Comparison of ENCODE assay signal across 21 cellular contexts in the genomic region with DNA sequence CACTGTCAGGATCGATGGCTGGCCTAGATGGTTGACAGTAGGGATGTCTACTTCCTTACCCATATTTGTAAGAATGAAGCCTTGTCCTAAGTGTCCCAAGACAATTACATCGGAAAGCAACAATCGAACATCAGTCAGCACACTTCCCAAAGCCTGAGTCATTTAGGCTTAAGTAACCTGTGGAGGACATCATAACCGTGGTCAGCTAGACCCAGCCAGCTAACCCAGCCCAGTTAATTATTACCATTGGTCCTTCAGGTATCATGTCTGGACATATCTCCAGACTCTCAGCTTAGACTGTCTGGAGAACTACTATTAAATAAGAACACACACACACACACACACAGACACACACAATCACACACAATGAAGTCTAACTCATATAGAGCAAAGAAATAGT.
DNase-seq lines count a peak whose midpoint lies in the region; ATAC-seq, FAIRE-seq and TF ChIP-seq lines count a peak whose summit lies in the region.
"Had no signal": no experiment of that assay in that cellular context is flagged by ENCODE, and none has a peak within 500 bp of the region (broad histone marks: within the 10 kb centered on the region; RNA-seq: fewer than 3 reads in every experiment).

No MANE protein-coding gene starts in this region.

- TF ChIP-seq POLR2A in HepG2 (IDR thresholded peaks at IDR 0.05; ENCODE audit: insufficient read depth in 1 of 2, low read depth in 2 of 2, low read length in 2 of 2) = no peak

- H3K4me2 ChIP-seq in HepG2 (ENCODE audit: low read depth, low read length) = peak overlapping the region; percentile 28; the same call in 1 of the 2 replicates

- CTCF ChIA-PET in HepG2 (lab: Yijun Ruan, JAX; ENCODE audit: low intra/inter-chr PET ratio, low total read pairs) = no interaction called here

- TF ChIP-seq CTCF in epithelial cell of proximal tubule (conservative IDR thresholded peaks at IDR 0.05; ENCODE audit: low read depth, low read length) (no peak), HepG2 (CRISPR knock-in tag; IDR thresholded peaks at IDR 0.05) (no peak)

- no peak overlapping the region for H2AFZ ChIP-seq in HepG2 (ENCODE audit: low read length)

- H4K20me1 ChIP-seq in HepG2 (ENCODE audit: insufficient read depth, low read length) = no peaks in the 10 kb centered on the region

- FAIRE-seq in HepG2 (lab: Jason Lieb, UNC) = peak; percentile 43
- FAIRE-seq: G401.6, K562 had no signal

- intact Hi-C loops in HepG2 (cut with micrococcal nuclease; ENCODE audit: unreplicated experiment) = no loop called here

- TF ChIP-seq EP300 in HepG2 (IDR thresholded peaks at IDR 0.05; ENCODE audit: low read depth in 2 of 2, low read length in 2 of 2) (no peak), HepG2 (CRISPR knock-in tag; IDR thresholded peaks at IDR 0.05; ENCODE audit: borderline replicate concordance) (no peak)

- peak; percentile 46 for DNase-seq in Caki2 (ENCODE audit: low read depth)
- peak; percentile 74 for DNase-seq in LoVo (ENCODE audit: low spot score)
- peak; percentile 73 for DNase-seq in epithelial cell of proximal tubule (ENCODE audit: low read depth)
- peak; percentile 26 for DNase-seq in HepG2 (ENCODE audit: low spot score)
- DNase-seq in NCI-H187 treated with DMSO at 0.1 percent for 48 hours (lab: John Stamatoyannopoulos, UW) = no peak
- DNase-seq in stimulated activated CD4-positive, alpha-beta T cell treated with anti-CD3 and anti-CD28 coated beads, Interleukin-4, amount 100 ng/mL, for 1 hour = no peak
- DNase-seq: C1 segment of cervical spinal cord; CD8-positive, alpha-beta memory T cell; H9; MV-4-11; NCI-H1417; NCI-H1930; NCI-H2171; NCI-H748 treated with DMSO at 0.1 percent for 48 hours; NK-92 treated with Interleukin-12 subunit alpha and Interleukin-12 subunit beta, amount 100 ng/mL, for 24 hours; Peyer's patch; Right ventricle myocardium superior had no signal

- WGBS in HepG2 (ENCODE audit: low lambda C conversion rate) = 14% methylated on average over 4 of the region's 4 CpGs

- H3K9ac ChIP-seq in HepG2 (ENCODE audit: insufficient read depth, low read depth, low read length) = no peak overlapping the region

- ATAC-seq in HepG2 (peak; percentile 73), HG03280 (IDR thresholded peaks at IDR 0.05; ENCODE audit: unreplicated experiment) (no peak)
- ATAC-seq: K562 had no signal

- BruUV-seq in HepG2 (replicated peaks; lab: Mats Ljungman, UMichigan) = no TSS peak

- H3K27me3 ChIP-seq in HepG2 (ENCODE audit: control insufficient read depth in 1 of 2, insufficient read depth in 2 of 2, low read length in 2 of 2) = peaks cover 3 to 6% of the 10 kb centered on the region in 2 experiments; a peak in 3 of 5 replicates
- H3K27me3 ChIP-seq: Peyer's patch had no signal

- no peaks in the 10 kb centered on the region for H3K9me3 ChIP-seq in HepG2 (ENCODE audit: low read length)
- H3K9me3 ChIP-seq: Peyer's patch had no signal

- H3K27ac ChIP-seq in HepG2 (ENCODE audit: extremely low read length, insufficient read depth, low read length) = no peak overlapping the region
- H3K27ac ChIP-seq: Peyer's patch, SK-N-MC had no signal

- TF ChIP-seq RAD21 in HepG2 (CRISPR knock-in tag; IDR thresholded peaks at IDR 0.05) = no peak

- peaks cover 12% of the 10 kb centered on the region for H3K4me1 ChIP-seq in HepG2 (ENCODE audit: insufficient read depth, low read length)

- H3K79me2 ChIP-seq in HepG2 (ENCODE audit: insufficient read depth, low read length) = no peaks in the 10 kb centered on the region

- in situ Hi-C loops in Caki2 (cut with HindIII; ENCODE audit: low pct_unique_long_range_greater_than_20kb, low sequenced_read_pairs) = no loop called here
- in situ Hi-C loops in HepG2 (cut with HindIII; ENCODE audit: extremely low pct_ligation_motif_present, low pct_unique_long_range_greater_than_20kb) = no loop called here

- H3K4me3 ChIP-seq in epithelial cell of proximal tubule (ENCODE audit: low read depth, low read length) (no peak overlapping the region), HepG2 (replicated peaks in 1 of 3; ENCODE audit: insufficient read depth in 1 of 3, low read depth in 2 of 3, low read length in 3 of 3) (no peak overlapping the region)
- H3K4me3 ChIP-seq: K562, Peyer's patch, SK-N-MC had no signal

- H3K36me3 ChIP-seq in HepG2 (replicated peaks in 1 of 2; ENCODE audit: control insufficient read depth in 1 of 2, insufficient read depth in 2 of 2, low read length in 2 of 2) = no peaks in the 10 kb centered on the region
- H3K36me3 ChIP-seq: Peyer's patch had no signal

- POLR2A ChIA-PET in HepG2 (lab: Yijun Ruan, JAX) = no interaction called here

TF ChIP-seq in HepG2, 621 proteins besides CTCF, POLR2A, EP300 and RAD21 (continues in another document):
- no peak for TF ChIP-seq ZNF430 (CRISPR knock-in tag; IDR thresholded peaks at IDR 0.05)
- peak; percentile 40; the same call in 1 of the 2 replicates for TF ChIP-seq ZNF121 (CRISPR knock-in tag; IDR thresholded peaks at IDR 0.05)
- no peak for TF ChIP-seq DMAP1 (CRISPR knock-in tag; IDR thresholded peaks at IDR 0.05)
- no peak for TF ChIP-seq HOXA7 (CRISPR knock-in tag; IDR thresholded peaks at IDR 0.05)
- TF ChIP-seq GATAD2A (CRISPR knock-in tag; IDR thresholded peaks at IDR 0.05) = no peak
- TF ChIP-seq KLF9 (CRISPR knock-in tag; IDR thresholded peaks at IDR 0.05; ENCODE audit: low read depth) = no peak
- no peak for TF ChIP-seq POGZ (CRISPR knock-in tag; IDR thresholded peaks at IDR 0.05)
- no peak for TF ChIP-seq TCF7 (IDR thresholded peaks at IDR 0.05; ENCODE audit: low read depth)
- no peak for TF ChIP-seq ZBTB7B (CRISPR knock-in tag; IDR thresholded peaks at IDR 0.05)
- TF ChIP-seq PAF1 (CRISPR knock-in tag; IDR thresholded peaks at IDR 0.05) = no peak
- no peak for TF ChIP-seq PHF8 (CRISPR knock-in tag; IDR thresholded peaks at IDR 0.05)
- TF ChIP-seq HNF1A (IDR thresholded peaks at IDR 0.05; ENCODE audit: low read depth) = peak; percentile 50; the same call in 1 of the 2 replicates
- no peak for TF ChIP-seq HNF1A (CRISPR knock-in tag; IDR thresholded peaks at IDR 0.05; ENCODE audit: borderline replicate concordance)
- TF ChIP-seq, protein P1, sequence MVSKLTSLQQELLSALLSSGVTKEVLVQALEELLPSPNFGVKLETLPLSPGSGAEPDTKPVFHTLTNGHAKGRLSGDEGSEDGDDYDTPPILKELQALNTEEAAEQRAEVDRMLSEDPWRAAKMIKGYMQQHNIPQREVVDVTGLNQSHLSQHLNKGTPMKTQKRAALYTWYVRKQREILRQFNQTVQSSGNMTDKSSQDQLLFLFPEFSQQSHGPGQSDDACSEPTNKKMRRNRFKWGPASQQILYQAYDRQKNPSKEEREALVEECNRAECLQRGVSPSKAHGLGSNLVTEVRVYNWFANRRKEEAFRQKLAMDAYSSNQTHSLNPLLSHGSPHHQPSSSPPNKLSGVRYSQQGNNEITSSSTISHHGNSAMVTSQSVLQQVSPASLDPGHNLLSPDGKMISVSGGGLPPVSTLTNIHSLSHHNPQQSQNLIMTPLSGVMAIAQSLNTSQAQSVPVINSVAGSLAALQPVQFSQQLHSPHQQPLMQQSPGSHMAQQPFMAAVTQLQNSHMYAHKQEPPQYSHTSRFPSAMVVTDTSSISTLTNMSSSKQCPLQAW (CRISPR knock-in tag; IDR thresholded peaks at IDR 0.05) = 0 out of 2 replicates have a peak, but pooled peaks have one; percentile 14
- TF ChIP-seq, protein P2, sequence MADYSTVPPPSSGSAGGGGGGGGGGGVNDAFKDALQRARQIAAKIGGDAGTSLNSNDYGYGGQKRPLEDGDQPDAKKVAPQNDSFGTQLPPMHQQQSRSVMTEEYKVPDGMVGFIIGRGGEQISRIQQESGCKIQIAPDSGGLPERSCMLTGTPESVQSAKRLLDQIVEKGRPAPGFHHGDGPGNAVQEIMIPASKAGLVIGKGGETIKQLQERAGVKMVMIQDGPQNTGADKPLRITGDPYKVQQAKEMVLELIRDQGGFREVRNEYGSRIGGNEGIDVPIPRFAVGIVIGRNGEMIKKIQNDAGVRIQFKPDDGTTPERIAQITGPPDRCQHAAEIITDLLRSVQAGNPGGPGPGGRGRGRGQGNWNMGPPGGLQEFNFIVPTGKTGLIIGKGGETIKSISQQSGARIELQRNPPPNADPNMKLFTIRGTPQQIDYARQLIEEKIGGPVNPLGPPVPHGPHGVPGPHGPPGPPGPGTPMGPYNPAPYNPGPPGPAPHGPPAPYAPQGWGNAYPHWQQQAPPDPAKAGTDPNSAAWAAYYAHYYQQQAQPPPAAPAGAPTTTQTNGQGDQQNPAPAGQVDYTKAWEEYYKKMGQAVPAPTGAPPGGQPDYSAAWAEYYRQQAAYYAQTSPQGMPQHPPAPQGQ (CRISPR knock-in tag; IDR thresholded peaks at IDR 0.05; ENCODE audit: borderline replicate concordance) = no peak
- no peak for TF ChIP-seq NR2F6 (IDR thresholded peaks at IDR 0.05)
- TF ChIP-seq NR2F6 (CRISPR knock-in tag; IDR thresholded peaks at IDR 0.05) = no peak

Comparison
In these comparisons a context has a peak if more than half of its experiments do, and no peak if none do; other contexts are left out.
1. DNase-seq: peak in Caki2 (single experiment), LoVo (single experiment), epithelial cell of proximal tubule (single experiment) and HepG2 (single experiment); none in NCI-H187 treated with DMSO at 0.1 percent for 48 hours (single experiment) and stimulated activated CD4-positive, alpha-beta T cell treated with anti-CD3 and anti-CD28 coated beads, Interleukin-4, amount 100 ng/mL, for 1 hour (single experiment).